11 cellular contexts compared by ENCODE assay signal in genomic region chr7:137717811-137718271, GRCh38.
A peak's percentile ranks its signal among the peaks of the same experiment; 100 is the strongest.
DNase-seq lines count a peak whose midpoint lies in the region; ATAC-seq, FAIRE-seq and TF ChIP-seq lines count a peak whose summit lies in the region.
"Had no signal": no experiment of that assay in that cellular context is flagged by ENCODE, and none has a peak within 500 bp of the region (broad histone marks: within the 10 kb centered on the region; RNA-seq: fewer than 3 reads in every experiment).

No MANE protein-coding gene starts in this region.

- peak overlapping the region; percentile 51 for H2AFZ ChIP-seq in IMR-90 (replicated peaks; ENCODE audit: low read length, poor library complexity)
- H2AFZ ChIP-seq in MM.1S (ENCODE audit: low read length): no peak overlapping the region

- peak; percentile 15 for DNase-seq in AG10803 (ENCODE audit: low read depth)
- peak; percentile 63 for DNase-seq in IMR-90
- DNase-seq in inferior parietal cortex (ENCODE audit: extremely low spot score): peak; percentile 39
- no peak for DNase-seq in NCI-H2196 (lab: John Stamatoyannopoulos, UW; ENCODE audit: unreplicated experiment)
- DNase-seq in kidney: no peak
- no peak for DNase-seq in MM.1S
- DNase-seq: activated T-cell treated with anti-CD3 and anti-CD28 coated beads, Interleukin-2, amount 50 U/mL, for 48 hours; psoas muscle had no signal

- no peak overlapping the region for H2BK15ac ChIP-seq in IMR-90 (ENCODE audit: low read depth, low read length)

- no peaks in the 10 kb centered on the region for H3K27me3 ChIP-seq in IMR-90 (ENCODE audit: control insufficient read depth, insufficient read depth, low read length)
- no peaks in the 10 kb centered on the region for H3K27me3 ChIP-seq in MM.1S (replicated peaks; ENCODE audit: insufficient read depth, low read length)

- H3K4me2 ChIP-seq in IMR-90 (ENCODE audit: low read depth, low read length) (no peak overlapping the region), MM.1S (ENCODE audit: low read depth, low read length) (no peak overlapping the region)

- no peaks in the 10 kb centered on the region for H3K79me2 ChIP-seq in MM.1S (ENCODE audit: low read length)

- H3K36me3 ChIP-seq in IMR-90 (ENCODE audit: control insufficient read depth, insufficient read depth, low read length) (no peaks in the 10 kb centered on the region), kidney (ENCODE audit: control insufficient read depth in 1 of 2, insufficient read depth in 2 of 2, low read length in 2 of 2) (no peaks in the 10 kb centered on the region), MM.1S (replicated peaks; ENCODE audit: insufficient read depth, low read length) (no peaks in the 10 kb centered on the region)

- no peak overlapping the region; the same call in 1 of the 2 replicates for H3K4ac ChIP-seq in IMR-90 (ENCODE audit: low read depth, low read length)

- dilution Hi-C loops in IMR-90 (cut with HindIII; ENCODE audit: low sequenced_read_pairs, unreplicated experiment): no loop called here

- H3K27ac ChIP-seq in IMR-90 (ENCODE audit: insufficient read depth, low read length) (no peak overlapping the region), kidney (ENCODE audit: low read depth in 2 of 2, low read length in 2 of 2) (no peak overlapping the region), MM.1S (ENCODE audit: low read length) (no peak overlapping the region)
- H3K27ac ChIP-seq: psoas muscle had no signal

- no TSS peak for BruUV-seq in IMR-90 (replicated peaks; lab: Mats Ljungman, UMichigan)

- no peaks in the 10 kb centered on the region for H3K27me3 Mint-ChIP-seq in brain

- H3K4me3 ChIP-seq in AG10803 (ENCODE audit: low read length): no peak overlapping the region
- H3K4me3 ChIP-seq in IMR-90 (ENCODE audit: insufficient read depth, low read depth, low read length): no peak overlapping the region
- no peak overlapping the region for H3K4me3 ChIP-seq in kidney (ENCODE audit: low read length in 2 of 2)
- H3K4me3 ChIP-seq in MM.1S (ENCODE audit: low read length): no peak overlapping the region
- H3K4me3 ChIP-seq: psoas muscle had no signal

- H3K4me1 Mint-ChIP-seq in brain: peaks cover 34% of the 10 kb centered on the region

- H2BK120ac ChIP-seq in IMR-90 (ENCODE audit: low read depth, low read length): no peak overlapping the region

- no peak for FAIRE-seq in kidney (lab: Jason Lieb, UNC)
- FAIRE-seq: keratinocyte had no signal

- no peaks in the 10 kb centered on the region for H3K79me1 ChIP-seq in IMR-90 (ENCODE audit: low read depth in 1 of 2, low read length in 2 of 2)

- no peaks in the 10 kb centered on the region for H3K9me3 Mint-ChIP-seq in brain

- H3K56ac ChIP-seq in IMR-90 (ENCODE audit: extremely low read depth, insufficient read depth, low read length): no peak overlapping the region

- no peak overlapping the region for H2BK5ac ChIP-seq in IMR-90 (ENCODE audit: low read depth, low read length, poor library complexity, severe bottlenecking)

- TF ChIP-seq CTCF in AG10803 (conservative IDR thresholded peaks at IDR 0.05; ENCODE audit: low read length) (no peak), IMR-90 (conservative IDR thresholded peaks at IDR 0.05; ENCODE audit: low read depth, low read length) (no peak), brain (conservative IDR thresholded peaks at IDR 0.05) (no peak), kidney (IDR thresholded peaks at IDR 0.05; ENCODE audit: borderline replicate concordance, extremely low read depth, insufficient read depth) (no peak), MM.1S (IDR thresholded peaks at IDR 0.05; ENCODE audit: low read length) (no peak)

- no peak overlapping the region for H3K9ac ChIP-seq in IMR-90 (ENCODE audit: low read depth, low read length)
- no peak overlapping the region for H3K9ac ChIP-seq in kidney (ENCODE audit: low read length in 2 of 2)
- no peak overlapping the region for H3K9ac ChIP-seq in MM.1S (ENCODE audit: low read length)

- intact Hi-C loops in IMR-90 (cut with micrococcal nuclease): no loop called here
- intact Hi-C loops in kidney (cut with DNase I): no loop called here

- no peaks in the 10 kb centered on the region for H3F3A ChIP-seq in MM.1S (ENCODE audit: insufficient read depth, low read length)

- no peaks in the 10 kb centered on the region for H3K36me3 Mint-ChIP-seq in brain

- POLR2A ChIA-PET in IMR-90 (lab: Charles Lee; ENCODE audit: unreplicated experiment): no interaction called here

- H4K8ac ChIP-seq in IMR-90 (ENCODE audit: low read depth in 2 of 2, low read length in 2 of 2): no peak overlapping the region

- peak overlapping the region in 3 of 5 experiments; percentile 86 to 94 (median 93) for H3K27ac Mint-ChIP-seq in brain

- H3K4me1 ChIP-seq in IMR-90 (ENCODE audit: control insufficient read depth, insufficient read depth, low read length) (no peaks in the 10 kb centered on the region; the same call in 1 of the 2 replicates), kidney (ENCODE audit: control insufficient read depth in 1 of 2, insufficient read depth in 1 of 2, low read depth in 1 of 2, low read length in 2 of 2) (no peaks in the 10 kb centered on the region), MM.1S (ENCODE audit: low read length) (no peaks in the 10 kb centered on the region)
- H3K4me1 ChIP-seq: psoas muscle had no signal

- H2AK9ac ChIP-seq in IMR-90 (replicated peaks; ENCODE audit: low read depth, low read length, poor library complexity): no peak overlapping the region

- in situ Hi-C loops in IMR-90 (cut with MboI; ENCODE audit: low sequenced_read_pairs): no loop called here

- H4K5ac ChIP-seq in IMR-90 (ENCODE audit: low read depth, low read length): no peak overlapping the region

- H4K91ac ChIP-seq in IMR-90 (ENCODE audit: insufficient read depth, low read depth, low read length): no peak overlapping the region

- no peak overlapping the region for H3K14ac ChIP-seq in IMR-90 (replicated peaks; ENCODE audit: low read depth, low read length)

- no peak; the same call in 1 of the 2 replicates for ATAC-seq in IMR-90 (ENCODE audit: low read depth)
- no peak for ATAC-seq in HG02938 (IDR thresholded peaks at IDR 0.05; ENCODE audit: unreplicated experiment)
- ATAC-seq: psoas muscle had no signal

- no peak overlapping the region for H3K18ac ChIP-seq in IMR-90 (ENCODE audit: low read depth, low read length)

- no peak overlapping the region for H3K23ac ChIP-seq in IMR-90 (ENCODE audit: low read depth, low read length)

- no peak for TF ChIP-seq RAD21 in IMR-90 (IDR thresholded peaks at IDR 0.05; ENCODE audit: low read length)

- 80% methylated on average over 1 of the region's 7 CpGs; no CpG with 5 or more reads in 1 of the 2 experiments for WGBS in IMR-90 (ENCODE audit: extremely low coverage in 2 of 2, insufficient read length in 1 of 2), 2 experiments

- peak overlapping the region in 2 of 5 experiments; percentile 57 to 68 for H3K4me3 Mint-ChIP-seq in brain

- no peaks in the 10 kb centered on the region for H3K9me2 ChIP-seq in MM.1S (replicated peaks; ENCODE audit: insufficient read depth, low read length)

- CTCF ChIA-PET in IMR-90 (lab: Yijun Ruan, JAX): interaction anchor here (0.7 kb wide), 1 partner anchor 27 kb away, joined by 3 read pairs; no protein-coding TSS in a partner anchor

- H2BK20ac ChIP-seq in IMR-90 (ENCODE audit: low read depth, low read length): no peak overlapping the region

- H2AK5ac ChIP-seq in IMR-90 (ENCODE audit: low read depth, low read length): no peak overlapping the region

- TF ChIP-seq POLR2A in IMR-90 (IDR thresholded peaks at IDR 0.05; ENCODE audit: low read depth, low read length): no peak

- H3K9me3 ChIP-seq in IMR-90 (ENCODE audit: control insufficient read depth, insufficient read depth, low read length) (no peaks in the 10 kb centered on the region), kidney (ENCODE audit: control insufficient read depth in 1 of 2, low read length in 2 of 2) (no peaks in the 10 kb centered on the region), MM.1S (replicated peaks; ENCODE audit: insufficient read depth, low read length) (no peaks in the 10 kb centered on the region)
- H3K9me3 ChIP-seq: psoas muscle had no signal

- H4K20me1 ChIP-seq in IMR-90 (ENCODE audit: insufficient read depth, low read length) (no peaks in the 10 kb centered on the region), MM.1S (ENCODE audit: insufficient read depth, low read length) (no peaks in the 10 kb centered on the region)

- H3K9me1 ChIP-seq in IMR-90 (ENCODE audit: insufficient read depth, low read length): no peaks in the 10 kb centered on the region

TF ChIP-seq in IMR-90, 13 proteins besides CTCF, POLR2A, EP300 and RAD21:
- TF ChIP-seq FOS (IDR thresholded peaks at IDR 0.05; ENCODE audit: low read depth, low read length) (peak; percentile 26; the same call in 1 of the 2 replicates), RFX5 (IDR thresholded peaks at IDR 0.05; ENCODE audit: low read depth, low read length) (no peak), MXI1 (IDR thresholded peaks at IDR 0.05; ENCODE audit: borderline replicate concordance, low read depth, low read length) (no peak), MAFK (IDR thresholded peaks at IDR 0.05; ENCODE audit: low read depth, low read length) (no peak), BHLHE40 (IDR thresholded peaks at IDR 0.05; ENCODE audit: low read depth, low read length) (no peak), SMC3 (IDR thresholded peaks at IDR 0.05; ENCODE audit: low read depth, low read length) (no peak)
TF ChIP-seq in IMR-90: peak in this region for 1.

Comparison
In these comparisons a context has a peak if more than half of its experiments do, and no peak if none do; other contexts are left out.
1. DNase-seq: peak in AG10803 (single experiment), IMR-90 (single experiment) and inferior parietal cortex (single experiment); none in NCI-H2196 (single experiment), kidney (single experiment) and MM.1S (single experiment).